11 cellular contexts compared by ENCODE assay signal in genomic region chr5:72363146-72363802, GRCh38. TPM values are rescaled to one million over a fixed set of nuclear protein-coding genes. Genes with fewer than 3 reads are reported as not detected.
DNase-seq lines count a peak whose midpoint lies in the region; ATAC-seq and TF ChIP-seq lines count a peak whose summit lies in the region.
"Had no signal": no experiment of that assay in that cellular context is flagged by ENCODE, and none has a peak within 500 bp of the region (broad histone marks: within the 10 kb centered on the region; RNA-seq: fewer than 3 reads in every experiment).

No MANE protein-coding gene starts in this region.

- H3K27ac ChIP-seq in BLaER1 treated with 17β-estradiol and CSF1 and Interleukin-3, amounts not matched to agents 10 nM and 100 nM = 0 out of 22 replicates have a peak overlapping the region, but pooled peaks of 2 of the 11 experiments have one; percentile 2 to 24
- H3K27ac ChIP-seq in mesendoderm (ENCODE audit: low read depth, low read length) = no peak overlapping the region

- H3K27me3 Mint-ChIP-seq in dendritic cell treated with granulocyte-macrophage colony-stimulating factor and Interleukin-4, amounts not matched to agents 40 ng/mL and 50 ng/mL, for 4 days = no peaks in the 10 kb centered on the region
- H3K27me3 Mint-ChIP-seq in activated naive CD8-positive, alpha-beta T cell treated with anti-CD3 and anti-CD28 coated beads, Interleukin-2, amount 50 U/mL, for 24 hours = no peaks in the 10 kb centered on the region
- H3K27me3 Mint-ChIP-seq in CD14-positive monocyte (ENCODE audit: low read depth in 3 of 3) = peaks cover 0 to 2% (median 1%) of the 10 kb centered on the region in 3 donors

- TF ChIP-seq CTCF in GM20000 (IDR thresholded peaks at IDR 0.05; ENCODE audit: extremely low read depth, missing control alignments) = no peak
- TF ChIP-seq CTCF in CD14-positive monocyte (IDR thresholded peaks at IDR 0.05) = no peak

- DNase-seq in NCI-H226 (peak; percentile 85), mesendoderm (peak; percentile 90), GM20000 (ENCODE audit: low spot score) (no peak), CD14-positive monocyte (ENCODE audit: low spot score) (no peak), cortex of kidney (lab: John Stamatoyannopoulos, UW) (no peak)
- no peak for DNase-seq in activated naive CD8-positive, alpha-beta T cell treated with anti-CD3 and anti-CD28 coated beads, Interleukin-2, amount 50 U/mL, for 24 hours
- DNase-seq: NCI-H1105, retina had no signal

- H3K18ac ChIP-seq in mesendoderm (ENCODE audit: low read length) = no peak overlapping the region

- peak overlapping the region; percentile 52 for H3K27ac Mint-ChIP-seq in dendritic cell treated with granulocyte-macrophage colony-stimulating factor and Interleukin-4, amounts not matched to agents 40 ng/mL and 50 ng/mL, for 4 days
- H3K27ac Mint-ChIP-seq in activated naive CD8-positive, alpha-beta T cell treated with anti-CD3 and anti-CD28 coated beads, Interleukin-2, amount 50 U/mL, for 24 hours = no peak overlapping the region
- H3K27ac Mint-ChIP-seq in CD14-positive monocyte = no peak overlapping the region
- H3K27ac Mint-ChIP-seq: activated T-helper 2 cell treated with anti-CD3 and anti-CD28 coated beads, Interferon-gamma antibody, Interleukin-2, Interleukin-4, amounts not matched to agents 10 μg/mL and 5 μg/mL and 100 μg/mL, durations not matched to agents 14 hours and 24 hours and 36 hours had no signal

- no peak overlapping the region for H2BK15ac ChIP-seq in mesendoderm (replicated peaks; ENCODE audit: low read depth)

- H3K9ac ChIP-seq in BLaER1 treated with 17β-estradiol and CSF1 and Interleukin-3, amounts not matched to agents 10 nM and 100 nM = no peak overlapping the region
- H3K9ac ChIP-seq in mesendoderm (ENCODE audit: low read length) = no peak overlapping the region

- H3K4ac ChIP-seq in mesendoderm (ENCODE audit: low read depth, low read length) = no peak overlapping the region

- H3K79me2 ChIP-seq in mesendoderm (ENCODE audit: control insufficient read depth, insufficient read depth, low read length) = no peaks in the 10 kb centered on the region

- H2BK5ac ChIP-seq in mesendoderm (ENCODE audit: low read length) = no peak overlapping the region

- H3K4me1 Mint-ChIP-seq in dendritic cell treated with granulocyte-macrophage colony-stimulating factor and Interleukin-4, amounts not matched to agents 40 ng/mL and 50 ng/mL, for 4 days (ENCODE audit: low read depth) = peaks cover 63% of the 10 kb centered on the region
- no peaks in the 10 kb centered on the region for H3K4me1 Mint-ChIP-seq in activated naive CD8-positive, alpha-beta T cell treated with anti-CD3 and anti-CD28 coated beads, Interleukin-2, amount 50 U/mL, for 24 hours
- peaks cover 32% of the 10 kb centered on the region for H3K4me1 Mint-ChIP-seq in CD14-positive monocyte

- no peak for ATAC-seq in activated naive CD8-positive, alpha-beta T cell treated with anti-CD3 and anti-CD28 coated beads, Interleukin-2, amount 50 U/mL, for 24 hours

- H4K20me1 ChIP-seq in BLaER1 treated with 17β-estradiol and CSF1 and Interleukin-3, amounts not matched to agents 10 nM and 100 nM = no peaks in the 10 kb centered on the region

- WGBS in mesendoderm (ENCODE audit: extremely low coverage, insufficient coverage, low lambda C conversion rate) = no CpG with 5 or more reads among the region's 1 CpG

- H2AK5ac ChIP-seq in mesendoderm (ENCODE audit: low read length) = no peak overlapping the region

- peaks cover 23 to 46% (median 37%) of the 10 kb centered on the region in 10 experiments for H3K4me1 ChIP-seq in BLaER1 treated with 17β-estradiol and CSF1 and Interleukin-3, amounts not matched to agents 10 nM and 100 nM
- H3K4me1 ChIP-seq in mesendoderm (ENCODE audit: control insufficient read depth, low read depth, low read length) = no peaks in the 10 kb centered on the region

- no peak overlapping the region for H2BK120ac ChIP-seq in mesendoderm (ENCODE audit: low read depth, low read length)

- no peak overlapping the region for H3K4me3 ChIP-seq in BLaER1 treated with 17β-estradiol and CSF1 and Interleukin-3, amounts not matched to agents 10 nM and 100 nM
- H3K4me3 ChIP-seq in mesendoderm (ENCODE audit: low read length) = no peak overlapping the region

- H3K4me3 Mint-ChIP-seq in dendritic cell treated with granulocyte-macrophage colony-stimulating factor and Interleukin-4, amounts not matched to agents 40 ng/mL and 50 ng/mL, for 4 days = no peak overlapping the region
- no peak overlapping the region for H3K4me3 Mint-ChIP-seq in activated naive CD8-positive, alpha-beta T cell treated with anti-CD3 and anti-CD28 coated beads, Interleukin-2, amount 50 U/mL, for 24 hours
- H3K4me3 Mint-ChIP-seq in CD14-positive monocyte = no peak overlapping the region

- H3K23ac ChIP-seq in mesendoderm (ENCODE audit: low read length) = no peak overlapping the region

- H3K4me2 ChIP-seq in BLaER1 treated with 17β-estradiol and CSF1 and Interleukin-3, amounts not matched to agents 10 nM and 100 nM = peak overlapping the region in 8 of 11 experiments; percentile 2 to 52 (median 30); a peak in 12 of 22 replicates
- no peak overlapping the region for H3K4me2 ChIP-seq in mesendoderm (ENCODE audit: low read length)

- intact Hi-C loops in dendritic cell treated with granulocyte-macrophage colony-stimulating factor and Interleukin-4, amounts not matched to agents 40 ng/mL and 50 ng/mL, for 4 days (cut with micrococcal nuclease) = no loop called here
- intact Hi-C loops in CD14-positive monocyte (cut with micrococcal nuclease) = loop anchor here in 1 of 2 donors (10.0 kb wide), 1 partner anchor 162 kb away; no protein-coding TSS in a partner anchor

- no peaks in the 10 kb centered on the region for H3K79me1 ChIP-seq in mesendoderm (ENCODE audit: low read length)

- no peak overlapping the region for H4K5ac ChIP-seq in mesendoderm (ENCODE audit: low read length)

- peaks cover 15 to 57% (median 43%) of the 10 kb centered on the region in 11 experiments for H3K36me3 ChIP-seq in BLaER1 treated with 17β-estradiol and CSF1 and Interleukin-3, amounts not matched to agents 10 nM and 100 nM
- no peaks in the 10 kb centered on the region for H3K36me3 ChIP-seq in mesendoderm (ENCODE audit: control insufficient read depth, insufficient read depth, low read length)

- peaks cover 17% of the 10 kb centered on the region for H3K9me3 Mint-ChIP-seq in dendritic cell treated with granulocyte-macrophage colony-stimulating factor and Interleukin-4, amounts not matched to agents 40 ng/mL and 50 ng/mL, for 4 days
- no peaks in the 10 kb centered on the region for H3K9me3 Mint-ChIP-seq in activated naive CD8-positive, alpha-beta T cell treated with anti-CD3 and anti-CD28 coated beads, Interleukin-2, amount 50 U/mL, for 24 hours
- H3K9me3 Mint-ChIP-seq in CD14-positive monocyte = peaks cover 0 to 8% (median 5%) of the 10 kb centered on the region in 7 donors
- H3K9me3 Mint-ChIP-seq: activated T-helper 2 cell treated with anti-CD3 and anti-CD28 coated beads, Interferon-gamma antibody, Interleukin-2, Interleukin-4, amounts not matched to agents 10 μg/mL and 5 μg/mL and 100 μg/mL, durations not matched to agents 14 hours and 24 hours and 36 hours had no signal

- no peaks in the 10 kb centered on the region for H3K9me3 ChIP-seq in BLaER1 treated with 17β-estradiol and CSF1 and Interleukin-3, amounts not matched to agents 10 nM and 100 nM (replicated peaks in 1 of 11)

- H3K27me3 ChIP-seq in BLaER1 treated with 17β-estradiol and CSF1 and Interleukin-3, amounts not matched to agents 10 nM and 100 nM = no peaks in the 10 kb centered on the region
- no peaks in the 10 kb centered on the region for H3K27me3 ChIP-seq in mesendoderm (ENCODE audit: insufficient read depth, low read length, poor library complexity)

- peaks cover 41% of the 10 kb centered on the region for H3K36me3 Mint-ChIP-seq in dendritic cell treated with granulocyte-macrophage colony-stimulating factor and Interleukin-4, amounts not matched to agents 40 ng/mL and 50 ng/mL, for 4 days (ENCODE audit: low read depth)
- H3K36me3 Mint-ChIP-seq in activated naive CD8-positive, alpha-beta T cell treated with anti-CD3 and anti-CD28 coated beads, Interleukin-2, amount 50 U/mL, for 24 hours (ENCODE audit: low read depth) = peaks cover 37% of the 10 kb centered on the region
- H3K36me3 Mint-ChIP-seq in CD14-positive monocyte = peaks cover 33 to 35% of the 10 kb centered on the region in 2 donors

- no peak overlapping the region for H3K56ac ChIP-seq in mesendoderm (ENCODE audit: low read length)

- H4K8ac ChIP-seq in mesendoderm (ENCODE audit: low read depth, low read length) = no peak overlapping the region

RNA-seq across cellular contexts. Expression of gene PTCD2, which starts 43.1 kb away (rescaled TPM):
- polyA plus RNA-seq in mesendoderm (2013, experiment 1 of 2) = 6.1 TPM
- 6.7 TPM for polyA plus RNA-seq in mesendoderm (2013, experiment 2 of 2)
- polyA plus RNA-seq in CD14-positive monocyte = 1 to 10 TPM; 1.6 to 2.2 TPM

RNA-seq across cellular contexts. Expression of gene MRPS27, which starts 43.2 kb away (rescaled TPM):
- polyA plus RNA-seq in mesendoderm (2013, experiment 1 of 2) = 60.4 TPM
- polyA plus RNA-seq in mesendoderm (2013, experiment 2 of 2) = 60.5 TPM
- polyA plus RNA-seq in CD14-positive monocyte = 10 to 100 TPM; 15.3 to 19.2 TPM

Comparison
In these comparisons a context has a peak if more than half of its experiments do, and no peak if none do; other contexts are left out.
1. DNase-seq: peak in NCI-H226 (single experiment) and mesendoderm (single experiment); none in activated naive CD8-positive, alpha-beta T cell treated with anti-CD3 and anti-CD28 coated beads, Interleukin-2, amount 50 U/mL, for 24 hours (single experiment), GM20000 (single experiment), CD14-positive monocyte (single experiment) and cortex of kidney (single experiment).